ENCODE assay signal across 11 cellular contexts in genomic region chr17:7502987-7503386, GRCh38. TPM values are rescaled to one million over a fixed set of nuclear protein-coding genes. Genes with fewer than 3 reads are reported as not detected.
A peak's percentile ranks its signal among the peaks of the same experiment; 100 is the strongest.
DNase-seq lines count a peak whose midpoint lies in the region; ATAC-seq, FAIRE-seq and TF ChIP-seq lines count a peak whose summit lies in the region.
"Had no signal": no experiment of that assay in that cellular context is flagged by ENCODE, and none has a peak within 500 bp of the region (broad histone marks: within the 10 kb centered on the region; RNA-seq: fewer than 3 reads in every experiment).

No MANE protein-coding gene starts in this region.

- H3K4me3 ChIP-seq in BE2C (ENCODE audit: low read depth, low read length) = no peak overlapping the region
- no peak overlapping the region for H3K4me3 ChIP-seq in HFF-Myc (replicated peaks; ENCODE audit: low read depth, low read length)
- H3K4me3 ChIP-seq in fibroblast of mammary gland (ENCODE audit: control insufficient read depth, low read depth, low read length) = no peak overlapping the region

- H3K36me3 ChIP-seq in BE2C = peaks cover 43% of the 10 kb centered on the region

- no peak for FAIRE-seq in RCC 7860 (lab: Jason Lieb, UNC)
- FAIRE-seq: endometrium had no signal

- no peaks in the 10 kb centered on the region for H3K27me3 ChIP-seq in BE2C

- no peaks in the 10 kb centered on the region for H3K9me3 ChIP-seq in BE2C

- DNase-seq in BE2C = peak; percentile 27
- no peak for DNase-seq in HFF-Myc (ENCODE audit: extremely low read depth, low read depth)
- no peak for DNase-seq in fibroblast of mammary gland (ENCODE audit: low read depth)
- DNase-seq in RCC 7860 (ENCODE audit: low spot score) = no peak
- no peak for DNase-seq in SIG-M5 (lab: John Stamatoyannopoulos, UW)
- DNase-seq: activated T-cell treated with anti-CD3 and anti-CD28 coated beads, Interleukin-2, amount 50 U/mL, for 1 hour; GDM1; HCEC 1CT had no signal

- TF ChIP-seq CTCF in BE2C (IDR thresholded peaks at IDR 0.05; ENCODE audit: low read depth, low read length) (peak; percentile 38), HFF-Myc (IDR thresholded peaks at IDR 0.05; ENCODE audit: low read depth, low read length, missing control alignments) (peak; percentile 36), fibroblast of mammary gland (conservative IDR thresholded peaks at IDR 0.05; ENCODE audit: control insufficient read depth, insufficient read depth, low read depth, low read length) (peak; percentile 27)

- no peaks in the 10 kb centered on the region for H3K4me1 ChIP-seq in BE2C

- ATAC-seq in HG02973 (IDR thresholded peaks at IDR 0.05; ENCODE audit: unreplicated experiment) = no peak

RNA-seq across cellular contexts. Expression of gene POLR2A, which starts 18.8 kb away (rescaled TPM):
- polyA plus RNA-seq in BE2C (2012; ENCODE audit: insufficient read depth, insufficient read length, low read depth) = 75.6 TPM

RNA-seq across cellular contexts. Expression of gene SLC35G6, which starts 21.7 kb away (rescaled TPM):
- polyA plus RNA-seq in BE2C (2012; ENCODE audit: insufficient read depth, insufficient read length, low read depth) = not detected
- polyA plus RNA-seq: IgD-negative memory B cell had no signal

RNA-seq across cellular contexts. Expression of gene ZBTB4, which starts 23.6 kb away (rescaled TPM):
- polyA plus RNA-seq in BE2C (2012; ENCODE audit: insufficient read depth, insufficient read length, low read depth) = 7.9 TPM

RNA-seq across cellular contexts. Expression of gene TNFSF12, which starts 45.9 kb away (rescaled TPM):
- polyA plus RNA-seq in BE2C (2012; ENCODE audit: insufficient read depth, insufficient read length, low read depth) = not detected

RNA-seq across cellular contexts. Expression of gene TNFSF13, which starts 55.6 kb away (rescaled TPM):
- polyA plus RNA-seq in BE2C (2012; ENCODE audit: insufficient read depth, insufficient read length, low read depth) = 1.5 TPM
